In the genomic region with DNA sequence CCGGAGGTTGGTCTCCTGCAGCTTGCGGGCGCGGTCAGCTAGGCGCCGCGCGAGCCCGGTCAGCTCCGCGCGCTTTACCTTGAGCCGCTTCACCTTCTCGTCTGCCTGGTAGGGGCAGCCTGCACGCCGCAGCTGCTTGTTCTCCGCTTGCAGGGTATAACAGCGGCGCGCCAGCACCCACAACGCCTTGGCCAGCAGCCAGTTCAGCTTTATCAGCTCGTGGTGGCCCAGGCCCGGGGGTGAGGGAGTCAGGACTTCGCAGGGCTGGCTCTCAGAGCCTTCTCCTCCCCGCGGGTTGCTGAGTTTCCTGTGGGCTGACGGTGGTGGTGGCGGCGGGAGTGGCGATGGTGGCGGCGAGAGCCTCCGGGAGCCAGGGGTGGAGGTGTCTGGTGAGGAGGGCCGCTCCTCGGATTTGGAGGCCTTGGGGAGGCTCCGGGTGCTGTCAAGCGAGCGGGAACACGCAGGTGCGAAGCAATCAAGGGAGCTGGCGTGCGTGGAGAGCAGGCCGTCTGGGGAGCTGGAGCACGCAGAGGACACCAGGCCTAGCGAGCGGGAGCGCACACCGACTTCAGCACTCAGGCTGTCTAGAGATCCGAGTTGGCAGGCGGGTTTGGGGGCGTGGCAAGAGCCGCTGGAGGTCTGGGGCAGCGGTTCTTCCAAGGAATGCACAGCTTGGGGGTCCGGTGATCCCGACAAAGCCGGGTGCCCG, we compare ENCODE assay signal across 8 cellular contexts. TPM values are rescaled to one million over a fixed set of nuclear protein-coding genes. Genes with fewer than 3 reads are reported as not detected.
DNase-seq lines count a peak whose midpoint lies in the region; ATAC-seq and TF ChIP-seq lines count a peak whose summit lies in the region.
"Not testable (repeated sequence)": the region's sequence is repeated elsewhere in the genome, so short reads cannot be mapped to it uniquely, and the experiment has no call there.

No MANE protein-coding gene starts in this region.

- not testable (repeated sequence) for H2AK9ac ChIP-seq in IMR-90 (replicated peaks; ENCODE audit: low read depth, low read length, poor library complexity)

- H3K79me2 ChIP-seq in DND-41 (ENCODE audit: insufficient read depth, low read length), result not testable (repeated sequence)

- CTCF ChIA-PET in IMR-90 (lab: Yijun Ruan, JAX), result not testable (repeated sequence)

- H4K5ac ChIP-seq in IMR-90 (ENCODE audit: low read depth, low read length), result not testable (repeated sequence)

- not testable (repeated sequence) for H2BK15ac ChIP-seq in IMR-90 (ENCODE audit: low read depth, low read length)

- H2BK5ac ChIP-seq in IMR-90 (ENCODE audit: low read depth, low read length, poor library complexity, severe bottlenecking), result not testable (repeated sequence)

- not testable (repeated sequence) for TF ChIP-seq POLR2A in IMR-90 (IDR thresholded peaks at IDR 0.05; ENCODE audit: low read depth, low read length)

- H4K8ac ChIP-seq in IMR-90 (ENCODE audit: low read depth in 2 of 2, low read length in 2 of 2), result not testable (repeated sequence)

- not testable (repeated sequence) for H3K9ac ChIP-seq in DND-41 (ENCODE audit: low read depth, low read length); IMR-90 (ENCODE audit: low read depth, low read length)

- H3K18ac ChIP-seq in IMR-90 (ENCODE audit: low read depth, low read length), result not testable (repeated sequence)

- H2AFZ ChIP-seq in DND-41 (ENCODE audit: low read depth, low read length); IMR-90 (replicated peaks; ENCODE audit: low read length, poor library complexity): not testable (repeated sequence)

- peak; percentile 73 for ATAC-seq in DND-41 (ENCODE audit: insufficient read depth, low read depth)
- peak; percentile 40 for ATAC-seq in GM21423 (IDR thresholded peaks at IDR 0.05; ENCODE audit: unreplicated experiment)
- peak; percentile 10 for ATAC-seq in HG02798 (IDR thresholded peaks at IDR 0.05; ENCODE audit: poor library complexity, unreplicated experiment)
- peak; percentile 55 for ATAC-seq in IMR-90 (ENCODE audit: low read depth)
- ATAC-seq in activated T-cell treated with anti-CD3 and anti-CD28 coated beads, Interleukin-2, amount 50 U/mL, for 4 hours, result peak; percentile 63 to 69
- peak; percentile 32 for ATAC-seq in esophagus mucosa
- ATAC-seq in left lobe of liver, result peak; percentile 49
- peak; percentile 16 to 53 (median 31) for ATAC-seq in psoas muscle

- not testable (repeated sequence) for H3K4ac ChIP-seq in IMR-90 (ENCODE audit: low read depth, low read length)

- not testable (repeated sequence) for BruUV-seq in IMR-90 (replicated peaks; lab: Mats Ljungman, UMichigan)

- dilution Hi-C loops in IMR-90 (cut with HindIII; ENCODE audit: low sequenced_read_pairs, unreplicated experiment), result not testable (repeated sequence)

- TF ChIP-seq CTCF in DND-41 (IDR thresholded peaks at IDR 0.05; ENCODE audit: borderline replicate concordance, extremely low read depth, low read length, poor library complexity, severe bottlenecking); IMR-90 (conservative IDR thresholded peaks at IDR 0.05; ENCODE audit: low read depth, low read length); psoas muscle (IDR thresholded peaks at IDR 0.05): not testable (repeated sequence)

- H3K23ac ChIP-seq in IMR-90 (ENCODE audit: low read depth, low read length), result not testable (repeated sequence)

- H3K14ac ChIP-seq in IMR-90 (replicated peaks; ENCODE audit: low read depth, low read length), result not testable (repeated sequence)

- not testable (repeated sequence) for H3K27ac ChIP-seq in DND-41 (ENCODE audit: low read length); IMR-90 (ENCODE audit: insufficient read depth, low read length); psoas muscle

- not testable (repeated sequence) for H2BK120ac ChIP-seq in IMR-90 (ENCODE audit: low read depth, low read length)

- TF ChIP-seq RAD21 in IMR-90 (IDR thresholded peaks at IDR 0.05; ENCODE audit: low read length), result not testable (repeated sequence)

- not testable (repeated sequence) for H3K9me3 Mint-ChIP-seq in activated T-cell treated with anti-CD3 and anti-CD28 coated beads, Interleukin-2, amount 50 U/mL, for 4 hours

- not testable (repeated sequence) for H4K20me1 ChIP-seq in DND-41 (ENCODE audit: insufficient read depth, low read length); IMR-90 (ENCODE audit: insufficient read depth, low read length)

- POLR2A ChIA-PET in IMR-90 (lab: Charles Lee; ENCODE audit: unreplicated experiment), result not testable (repeated sequence)

- not testable (repeated sequence) for H3K4me1 ChIP-seq in DND-41 (ENCODE audit: insufficient read depth, low read length); IMR-90 (ENCODE audit: control insufficient read depth, insufficient read depth, low read length); psoas muscle

- H3K4me3 ChIP-seq in DND-41 (ENCODE audit: low read depth in 1 of 2, low read length in 2 of 2); IMR-90 (ENCODE audit: insufficient read depth, low read depth, low read length); psoas muscle: not testable (repeated sequence)

- not testable (repeated sequence) for H3K4me3 Mint-ChIP-seq in activated T-cell treated with anti-CD3 and anti-CD28 coated beads, Interleukin-2, amount 50 U/mL, for 4 hours

- H3K36me3 Mint-ChIP-seq in activated T-cell treated with anti-CD3 and anti-CD28 coated beads, Interleukin-2, amount 50 U/mL, for 4 hours (ENCODE audit: insufficient read depth), result not testable (repeated sequence)

- H3K79me1 ChIP-seq in IMR-90 (ENCODE audit: low read depth in 1 of 2, low read length in 2 of 2), result not testable (repeated sequence)

- DNase-seq in DND-41, result peak; percentile 46
- not testable (repeated sequence) for DNase-seq in IMR-90; activated T-cell treated with anti-CD3 and anti-CD28 coated beads, Interleukin-2, amount 50 U/mL, for 4 hours; left lobe of liver (ENCODE audit: low spot score); psoas muscle

- WGBS in IMR-90 (ENCODE audit: extremely low coverage in 2 of 2, insufficient read length in 1 of 2), 2 experiments, result no CpG with 5 or more reads among the region's 57 CpGs
- WGBS in psoas muscle, 3 donors, result no CpG with 5 or more reads among the region's 57 CpGs

- in situ Hi-C loops in IMR-90 (cut with MboI; ENCODE audit: low sequenced_read_pairs), result not testable (repeated sequence)

- not testable (repeated sequence) for H3K4me1 Mint-ChIP-seq in activated T-cell treated with anti-CD3 and anti-CD28 coated beads, Interleukin-2, amount 50 U/mL, for 4 hours (ENCODE audit: low read depth)

- H3K36me3 ChIP-seq in DND-41 (ENCODE audit: insufficient read depth, low read length); IMR-90 (ENCODE audit: control insufficient read depth, insufficient read depth, low read length); psoas muscle (ENCODE audit: insufficient read depth in 1 of 2, low read depth in 1 of 2): not testable (repeated sequence)

- H3K9me3 ChIP-seq in DND-41 (ENCODE audit: insufficient read depth, low read length, severe bottlenecking); IMR-90 (ENCODE audit: control insufficient read depth, insufficient read depth, low read length); psoas muscle: not testable (repeated sequence)

- not testable (repeated sequence) for H2BK20ac ChIP-seq in IMR-90 (ENCODE audit: low read depth, low read length)

- not testable (repeated sequence) for H3K4me2 ChIP-seq in DND-41 (ENCODE audit: insufficient read depth, low read length); IMR-90 (ENCODE audit: low read depth, low read length)

- not testable (repeated sequence) for H3K56ac ChIP-seq in IMR-90 (ENCODE audit: extremely low read depth, insufficient read depth, low read length)

- H3K9me1 ChIP-seq in IMR-90 (ENCODE audit: insufficient read depth, low read length), result not testable (repeated sequence)

- H3K27me3 ChIP-seq in DND-41 (ENCODE audit: insufficient read depth, low read length, poor library complexity); IMR-90 (ENCODE audit: control insufficient read depth, insufficient read depth, low read length); psoas muscle (ENCODE audit: insufficient read depth in 3 of 3, low read length in 2 of 3): not testable (repeated sequence)

- H3K27me3 Mint-ChIP-seq in activated T-cell treated with anti-CD3 and anti-CD28 coated beads, Interleukin-2, amount 50 U/mL, for 4 hours (ENCODE audit: low read depth), result not testable (repeated sequence)

- intact Hi-C loops in IMR-90 (cut with micrococcal nuclease); psoas muscle (cut with DNase I): not testable (repeated sequence)

- H2AK5ac ChIP-seq in IMR-90 (ENCODE audit: low read depth, low read length), result not testable (repeated sequence)

- not testable (repeated sequence) for H4K91ac ChIP-seq in IMR-90 (ENCODE audit: insufficient read depth, low read depth, low read length)

RNA-seq across cellular contexts. Expression of gene RIMBP3, which starts 1.5 kb away (rescaled TPM):
- 0.28 and 0.54 TPM in 2 replicates for total RNA-seq in IMR-90 (2012; rRNA removed)
- 0.20 and 0.21 TPM in 2 replicates for polyA plus RNA-seq in IMR-90 (2012; rRNA removed)
- polyA plus RNA-seq in IMR-90 (2012; cell fraction: cytosol; rRNA removed), result 0.11 and 0.18 TPM in 2 replicates
- polyA plus RNA-seq in IMR-90 (2012; cell fraction: nucleus; rRNA removed; ENCODE audit: low replicate concordance), result 0.11 and 0.20 TPM in 2 replicates
- under 1 TPM; 0.45 to 0.89 (median 0.65) TPM for total RNA-seq in activated T-cell treated with anti-CD3 and anti-CD28 coated beads, Interleukin-2, amount 50 U/mL, for 4 hours
- total RNA-seq in esophagus mucosa, result 0.04 TPM
- total RNA-seq in left lobe of liver, result 0.08 TPM
- under 1 TPM in 1 of 4 donors, not detected in 3; 0.11 TPM for total RNA-seq in psoas muscle
- under 1 TPM in 2 of 3 donors, not detected in 1; 0.01 to 0.09 TPM for polyA plus RNA-seq in psoas muscle

Comparison
In these comparisons a context has a peak if more than half of its experiments do, and no peak if none do; other contexts are left out.
1. ATAC-seq: peak in every context shown above with its lines; median percentile 73 in DND-41; 66 in activated T-cell treated with anti-CD3 and anti-CD28 coated beads, Interleukin-2, amount 50 U/mL, for 4 hours; 55 in IMR-90; 49 in left lobe of liver; 40 in GM21423; 32 in esophagus mucosa; 31 in psoas muscle; 10 in HG02798.